10 cellular contexts compared by ENCODE assay signal in genomic region chr17:80474933-80475915, GRCh38. TPM values are rescaled to one million over a fixed set of nuclear protein-coding genes. Genes with fewer than 3 reads are reported as not detected.
DNase-seq lines count a peak whose midpoint lies in the region; ATAC-seq and FAIRE-seq lines count a peak whose summit lies in the region.
"Had no signal": no experiment of that assay in that cellular context is flagged by ENCODE, and none has a peak within 500 bp of the region (broad histone marks: within the 10 kb centered on the region; RNA-seq: fewer than 3 reads in every experiment).

No MANE protein-coding gene starts in this region.

- CTCF ChIA-PET in CD4-positive, alpha-beta memory T cell (lab: Charles Lee; ENCODE audit: partially characterized antibody): interaction anchor here (0.9 kb wide), 1 partner anchor 99 kb away, joined by 3 read pairs; no protein-coding TSS in a partner anchor
- CTCF ChIA-PET in naive thymus-derived CD4-positive, alpha-beta T cell (lab: Charles Lee): no interaction called here

- no peak for ATAC-seq in activated naive CD8-positive, alpha-beta T cell treated with anti-CD3 and anti-CD28 coated beads, Interleukin-2, amount 50 U/mL, for 24 hours
- peak; percentile 17 for ATAC-seq in naive thymus-derived CD4-positive, alpha-beta T cell
- no peak for ATAC-seq in GM19397 (IDR thresholded peaks at IDR 0.05; ENCODE audit: unreplicated experiment)

- no peaks in the 10 kb centered on the region for H3K9me3 Mint-ChIP-seq in CD4-positive, alpha-beta memory T cell
- H3K9me3 Mint-ChIP-seq in activated naive CD8-positive, alpha-beta T cell treated with anti-CD3 and anti-CD28 coated beads, Interleukin-2, amount 50 U/mL, for 24 hours: no peaks in the 10 kb centered on the region
- no peaks in the 10 kb centered on the region for H3K9me3 Mint-ChIP-seq in naive thymus-derived CD4-positive, alpha-beta T cell

- peaks cover 29 to 42% of the 10 kb centered on the region in 2 donors for H3K27me3 Mint-ChIP-seq in CD4-positive, alpha-beta memory T cell
- H3K27me3 Mint-ChIP-seq in activated naive CD8-positive, alpha-beta T cell treated with anti-CD3 and anti-CD28 coated beads, Interleukin-2, amount 50 U/mL, for 24 hours: peaks cover 64% of the 10 kb centered on the region
- peaks cover 28 to 49% (median 36%) of the 10 kb centered on the region in 5 donors for H3K27me3 Mint-ChIP-seq in naive thymus-derived CD4-positive, alpha-beta T cell

- H3K4me3 Mint-ChIP-seq in CD4-positive, alpha-beta memory T cell: peak overlapping the region; percentile 59 to 90 (median 82)
- peak overlapping the region; percentile 65 for H3K4me3 Mint-ChIP-seq in activated naive CD8-positive, alpha-beta T cell treated with anti-CD3 and anti-CD28 coated beads, Interleukin-2, amount 50 U/mL, for 24 hours
- peak overlapping the region; percentile 76 to 91 (median 82) for H3K4me3 Mint-ChIP-seq in naive thymus-derived CD4-positive, alpha-beta T cell

- POLR2A ChIA-PET in CD4-positive, alpha-beta memory T cell (lab: Charles Lee; ENCODE audit: partially characterized antibody): interaction anchor here (1.6 kb wide), 1 partner anchor 20 kb away, joined by 8 read pairs; no protein-coding TSS in a partner anchor
- POLR2A ChIA-PET in naive thymus-derived CD4-positive, alpha-beta T cell (lab: Charles Lee): interaction anchor here (0.6 to 0.7 kb wide), 2 partner anchors 21 to 1178 kb away, joined by 3 to 4 read pairs; no protein-coding TSS in a partner anchor

- H3K9me3 ChIP-seq in CD4-positive, alpha-beta memory T cell (ENCODE audit: control insufficient read depth in 1 of 2, low read length in 2 of 2): no peaks in the 10 kb centered on the region
- H3K9me3 ChIP-seq in naive thymus-derived CD4-positive, alpha-beta T cell (ENCODE audit: control insufficient read depth in 2 of 3, low read length in 3 of 3): no peaks in the 10 kb centered on the region
- H3K9me3 ChIP-seq: mucosa of descending colon, thyroid gland had no signal

- intact Hi-C loops in CD4-positive, alpha-beta memory T cell (cut with micrococcal nuclease): no loop called here
- intact Hi-C loops in naive thymus-derived CD4-positive, alpha-beta T cell (cut with micrococcal nuclease): loop anchor here (2.0 to 10.0 kb wide), 3 partner anchors 20 to 310 kb away; no protein-coding TSS in a partner anchor

- peak; percentile 44 for FAIRE-seq in HTR-8/SVneo (lab: Jason Lieb, UNC)

- DNase-seq in CD4-positive, alpha-beta memory T cell: peak in 2 of 5 donors; percentile 12 to 37
- no peak for DNase-seq in HTR-8/SVneo (ENCODE audit: insufficient read length, low spot score)
- DNase-seq in activated naive CD8-positive, alpha-beta T cell treated with anti-CD3 and anti-CD28 coated beads, Interleukin-2, amount 50 U/mL, for 24 hours: no peak
- peak in 4 of 9 donors; percentile 20 to 54 (median 26) for DNase-seq in naive thymus-derived CD4-positive, alpha-beta T cell
- no peak for DNase-seq in NCI-H1930 (lab: John Stamatoyannopoulos, UW)
- no peak for DNase-seq in globus pallidus (ENCODE audit: low spot score)
- DNase-seq in mucosa of gallbladder (ENCODE audit: low spot score): no peak
- DNase-seq: mucosa of descending colon, thyroid gland had no signal

- peak overlapping the region in 1 of 2 donors; percentile 24 for H3K4me3 ChIP-seq in CD4-positive, alpha-beta memory T cell (ENCODE audit: low read length in 2 of 2)
- H3K4me3 ChIP-seq in naive thymus-derived CD4-positive, alpha-beta T cell (ENCODE audit: low read length): peak overlapping the region; percentile 33
- H3K4me3 ChIP-seq: mucosa of descending colon, thyroid gland had no signal

- no peaks in the 10 kb centered on the region for H3K36me3 ChIP-seq in CD4-positive, alpha-beta memory T cell (ENCODE audit: insufficient read depth, low read length)
- H3K36me3 ChIP-seq in naive thymus-derived CD4-positive, alpha-beta T cell (ENCODE audit: control insufficient read depth in 2 of 3, insufficient read depth in 3 of 3, low read length in 3 of 3): no peaks in the 10 kb centered on the region
- H3K36me3 ChIP-seq: thyroid gland had no signal

- H3K27me3 ChIP-seq in CD4-positive, alpha-beta memory T cell (ENCODE audit: insufficient read depth, low read length): peaks cover 9% of the 10 kb centered on the region
- peaks cover 0 to 17% of the 10 kb centered on the region in 2 donors for H3K27me3 ChIP-seq in naive thymus-derived CD4-positive, alpha-beta T cell (ENCODE audit: control insufficient read depth in 2 of 2, insufficient read depth in 2 of 2, low read length in 2 of 2)

- peaks cover 15 to 31% (median 23%) of the 10 kb centered on the region in 4 donors for H3K4me1 Mint-ChIP-seq in CD4-positive, alpha-beta memory T cell
- peaks cover 14% of the 10 kb centered on the region for H3K4me1 Mint-ChIP-seq in activated naive CD8-positive, alpha-beta T cell treated with anti-CD3 and anti-CD28 coated beads, Interleukin-2, amount 50 U/mL, for 24 hours
- peaks cover 13 to 40% (median 26%) of the 10 kb centered on the region in 7 donors for H3K4me1 Mint-ChIP-seq in naive thymus-derived CD4-positive, alpha-beta T cell

- no peak overlapping the region for H3K27ac ChIP-seq in CD4-positive, alpha-beta memory T cell (ENCODE audit: low read depth, low read length)
- no peak overlapping the region for H3K27ac ChIP-seq in naive thymus-derived CD4-positive, alpha-beta T cell (ENCODE audit: low read depth, low read length)
- H3K27ac ChIP-seq: thyroid gland had no signal

- H3K36me3 Mint-ChIP-seq in CD4-positive, alpha-beta memory T cell: no peaks in the 10 kb centered on the region
- H3K36me3 Mint-ChIP-seq in activated naive CD8-positive, alpha-beta T cell treated with anti-CD3 and anti-CD28 coated beads, Interleukin-2, amount 50 U/mL, for 24 hours (ENCODE audit: low read depth): no peaks in the 10 kb centered on the region
- H3K36me3 Mint-ChIP-seq in naive thymus-derived CD4-positive, alpha-beta T cell: peaks cover 0 to 11% (median 0%) of the 10 kb centered on the region in 5 donors

- peaks cover 37% of the 10 kb centered on the region for H3K4me1 ChIP-seq in CD4-positive, alpha-beta memory T cell (ENCODE audit: insufficient read depth, low read length)
- peaks cover 15% of the 10 kb centered on the region in 2 donors for H3K4me1 ChIP-seq in naive thymus-derived CD4-positive, alpha-beta T cell (ENCODE audit: control insufficient read depth in 2 of 2, insufficient read depth in 2 of 2, low read length in 2 of 2)

- H3K27ac Mint-ChIP-seq in CD4-positive, alpha-beta memory T cell: peak overlapping the region in 1 of 7 donors; percentile 61
- H3K27ac Mint-ChIP-seq in activated naive CD8-positive, alpha-beta T cell treated with anti-CD3 and anti-CD28 coated beads, Interleukin-2, amount 50 U/mL, for 24 hours: no peak overlapping the region
- H3K27ac Mint-ChIP-seq in naive thymus-derived CD4-positive, alpha-beta T cell: peak overlapping the region in 4 of 9 donors; percentile 17 to 75 (median 57)

RNA-seq across cellular contexts. Expression of gene NPTX1, which starts 1.2 kb away (rescaled TPM):
- not detected for total RNA-seq in CD4-positive, alpha-beta memory T cell
- under 1 TPM in 1 of 2 donors, not detected in 1; 0.38 TPM for polyA plus RNA-seq in CD4-positive, alpha-beta memory T cell
- 10 to 100 TPM in 1 of 5 experiments, under 1 TPM in 3, not detected in 1; 0.11 to 98.0 (median 0.35) TPM for total RNA-seq in naive thymus-derived CD4-positive, alpha-beta T cell
- polyA plus RNA-seq in naive thymus-derived CD4-positive, alpha-beta T cell: not detected
- total RNA-seq in mucosa of gallbladder: 5.7 TPM
